In the genomic region with DNA sequence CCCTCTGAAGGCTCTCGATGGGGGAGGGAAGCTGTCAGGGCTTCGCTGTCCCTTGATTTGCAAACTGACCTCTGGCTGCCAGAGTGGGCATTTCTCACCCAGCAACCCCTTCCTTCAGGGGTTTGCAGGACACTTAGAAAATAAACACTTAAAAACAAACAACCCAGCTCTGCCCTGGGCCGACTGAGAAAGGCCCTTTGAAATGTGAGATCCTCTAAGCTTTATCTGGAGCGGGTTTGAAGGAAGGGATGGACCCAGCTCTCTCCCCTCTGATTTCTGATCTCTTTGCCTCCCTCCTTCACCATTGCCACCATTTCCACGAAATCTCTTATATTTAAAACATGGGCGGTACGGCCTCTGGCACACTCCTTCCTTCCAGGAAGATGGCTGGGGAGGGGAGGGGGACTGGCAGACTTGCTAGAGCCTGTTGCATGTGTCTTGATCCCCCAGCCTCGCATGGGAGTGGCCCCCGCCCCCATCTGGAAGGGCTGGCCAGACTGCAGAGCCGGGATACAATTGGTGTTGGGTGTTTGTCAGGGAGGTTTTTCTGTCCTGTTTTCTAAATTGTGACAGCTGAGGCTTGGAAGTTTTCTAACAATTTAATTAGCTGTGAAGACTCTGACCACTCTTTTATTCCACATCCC, we compare ENCODE assay signal across 16 cellular contexts. TPM values are rescaled to one million over a fixed set of nuclear protein-coding genes. Genes with fewer than 3 reads are reported as not detected.
DNase-seq lines count a peak whose midpoint lies in the region; ATAC-seq and TF ChIP-seq lines count a peak whose summit lies in the region.
"Had no signal": no experiment of that assay in that cellular context is flagged by ENCODE, and none has a peak within 500 bp of the region (broad histone marks: within the 10 kb centered on the region; RNA-seq: fewer than 3 reads in every experiment).

No MANE protein-coding gene starts in this region.

- H3K4me1 ChIP-seq in heart right ventricle: peaks cover 0 to 23% (median 11%) of the 10 kb centered on the region in 9 donors
- no peaks in the 10 kb centered on the region for H3K4me1 ChIP-seq in endodermal cell (ENCODE audit: control insufficient read depth, insufficient read depth, low read length)
- H3K4me1 ChIP-seq: HAP-1 had no signal

- ATAC-seq in Right ventricle myocardium inferior: no peak
- no peak for ATAC-seq in heart right ventricle
- ATAC-seq: GM12878 had no signal

- H3K27me3 ChIP-seq in heart right ventricle: peaks cover 0 to 38% (median 28%) of the 10 kb centered on the region in 7 donors
- H3K27me3 ChIP-seq in endodermal cell (ENCODE audit: control insufficient read depth, insufficient read depth, low read length, poor library complexity, severe bottlenecking): no peaks in the 10 kb centered on the region

- no peaks in the 10 kb centered on the region for H3K9me3 Mint-ChIP-seq in endodermal cell
- H3K9me3 Mint-ChIP-seq in nephron progenitor cell: no peaks in the 10 kb centered on the region
- no peaks in the 10 kb centered on the region for H3K9me3 Mint-ChIP-seq in mesothelial cell of epicardium
- H3K9me3 Mint-ChIP-seq in activated T-cell treated with anti-CD3 and anti-CD28 coated beads, Interleukin-2, amount 50 U/mL, for 24 hours: no peaks in the 10 kb centered on the region
- H3K9me3 Mint-ChIP-seq: IgD-negative memory B cell had no signal

- no peaks in the 10 kb centered on the region for H3K36me3 ChIP-seq in heart right ventricle
- no peaks in the 10 kb centered on the region for H3K36me3 ChIP-seq in endodermal cell (ENCODE audit: control insufficient read depth, insufficient read depth, low read length)
- H3K36me3 ChIP-seq: BLaER1, HAP-1 had no signal

- 37 to 49% methylated on average over 10 of the region's 10 CpGs for WGBS in heart right ventricle, 2 donors
- WGBS in endodermal cell (ENCODE audit: insufficient coverage in 1 of 2, insufficient read length in 1 of 2), 2 experiments: 27 to 45% methylated on average over 3 to 10 of the region's 10 CpGs

- peak; percentile 64 for DNase-seq in Right ventricle myocardium inferior (ENCODE audit: missing footprints)
- no peak for DNase-seq in heart right ventricle
- DNase-seq in endodermal cell: no peak
- DNase-seq in nephron progenitor cell: no peak
- no peak for DNase-seq in NCI-H187 (lab: John Stamatoyannopoulos, UW)
- no peak for DNase-seq in mesothelial cell of epicardium (ENCODE audit: low spot score in 2 of 2, unreplicated experiment in 2 of 2)
- no peak for DNase-seq in germinal center (ENCODE audit: low spot score)
- DNase-seq in activated T-cell treated with anti-CD3 and anti-CD28 coated beads, Interleukin-2, amount 50 U/mL, for 24 hours: no peak
- DNase-seq: AML-193, DMS 273 treated with DMSO at 0.1 percent for 48 hours, GM23248 had no signal

- H3K27me3 Mint-ChIP-seq in endodermal cell (ENCODE audit: insufficient read depth): no peaks in the 10 kb centered on the region
- H3K27me3 Mint-ChIP-seq in nephron progenitor cell (ENCODE audit: low read depth, poor library complexity): peaks cover 3% of the 10 kb centered on the region
- H3K27me3 Mint-ChIP-seq in mesothelial cell of epicardium (ENCODE audit: low read depth): peaks cover 36% of the 10 kb centered on the region
- H3K27me3 Mint-ChIP-seq in activated T-cell treated with anti-CD3 and anti-CD28 coated beads, Interleukin-2, amount 50 U/mL, for 24 hours: peaks cover 67% of the 10 kb centered on the region

- H3K27ac ChIP-seq in heart right ventricle (no peak overlapping the region), endodermal cell (ENCODE audit: low read depth, low read length) (no peak overlapping the region)
- H3K27ac ChIP-seq: 22Rv1, BLaER1, GM23248 had no signal

- H3K9me3 ChIP-seq in heart right ventricle: no peaks in the 10 kb centered on the region
- H3K9me3 ChIP-seq in endodermal cell (ENCODE audit: control insufficient read depth, low read length): no peaks in the 10 kb centered on the region
- H3K9me3 ChIP-seq: BLaER1, HAP-1 had no signal

- intact Hi-C loops in Right ventricle myocardium inferior (cut with DNase I) (no loop called here), heart right ventricle (cut with DNase I) (no loop called here)

- no peak for TF ChIP-seq CTCF in heart right ventricle (IDR thresholded peaks at IDR 0.05)
- TF ChIP-seq CTCF in endodermal cell (conservative IDR thresholded peaks at IDR 0.05): no peak
- TF ChIP-seq CTCF in nephron progenitor cell (IDR thresholded peaks at IDR 0.05): no peak
- no peak for TF ChIP-seq CTCF in mesothelial cell of epicardium (IDR thresholded peaks at IDR 0.05; ENCODE audit: unreplicated experiment)

- no peak overlapping the region for H3K9ac ChIP-seq in endodermal cell (ENCODE audit: extremely low read depth, low read length, poor library complexity, severe bottlenecking)
- H3K9ac ChIP-seq: BLaER1, GM23248 had no signal

- H3K27ac Mint-ChIP-seq in endodermal cell (peak overlapping the region; percentile 20), nephron progenitor cell (peak overlapping the region; percentile 93), mesothelial cell of epicardium (no peak overlapping the region)
- no peak overlapping the region for H3K27ac Mint-ChIP-seq in activated T-cell treated with anti-CD3 and anti-CD28 coated beads, Interleukin-2, amount 50 U/mL, for 24 hours
- H3K27ac Mint-ChIP-seq: IgD-negative memory B cell had no signal

- H3K4me3 Mint-ChIP-seq in endodermal cell (peak overlapping the region; percentile 16), nephron progenitor cell (peak overlapping the region; percentile 51), mesothelial cell of epicardium (no peak overlapping the region)
- no peak overlapping the region for H3K4me3 Mint-ChIP-seq in activated T-cell treated with anti-CD3 and anti-CD28 coated beads, Interleukin-2, amount 50 U/mL, for 24 hours
- H3K4me3 Mint-ChIP-seq: IgD-negative memory B cell had no signal

- no peaks in the 10 kb centered on the region for H3K36me3 Mint-ChIP-seq in endodermal cell (ENCODE audit: low read depth)
- no peaks in the 10 kb centered on the region for H3K36me3 Mint-ChIP-seq in nephron progenitor cell (ENCODE audit: low read depth)
- no peaks in the 10 kb centered on the region for H3K36me3 Mint-ChIP-seq in mesothelial cell of epicardium
- no peaks in the 10 kb centered on the region for H3K36me3 Mint-ChIP-seq in activated T-cell treated with anti-CD3 and anti-CD28 coated beads, Interleukin-2, amount 50 U/mL, for 24 hours (ENCODE audit: low read depth)
- H3K36me3 Mint-ChIP-seq: IgD-negative memory B cell had no signal

- no peak overlapping the region for H3K4me3 ChIP-seq in heart right ventricle
- no peak overlapping the region for H3K4me3 ChIP-seq in endodermal cell (ENCODE audit: low read length)
- H3K4me3 ChIP-seq: BLaER1, GM12878, GM23248, HAP-1 had no signal

- H3K4me1 Mint-ChIP-seq in endodermal cell (peaks cover 18% of the 10 kb centered on the region), nephron progenitor cell (peaks cover 82% of the 10 kb centered on the region), mesothelial cell of epicardium (no peaks in the 10 kb centered on the region)
- H3K4me1 Mint-ChIP-seq in activated T-cell treated with anti-CD3 and anti-CD28 coated beads, Interleukin-2, amount 50 U/mL, for 24 hours (ENCODE audit: low read depth): peaks cover 5% of the 10 kb centered on the region

RNA-seq across cellular contexts. Expression of gene OLFM1, which starts 20.2 kb away (rescaled TPM):
- total RNA-seq in Right ventricle myocardium inferior: 17.9 TPM
- total RNA-seq in heart right ventricle: 10 to 100 TPM in 2 of 10 donors, 1 to 10 TPM in 8; 3.3 to 13.3 (median 5.9) TPM
- polyA plus RNA-seq in heart right ventricle: 10 to 100 TPM; 11.3 to 14.9 TPM
- total RNA-seq in endodermal cell: 10 to 100 TPM; 11.0 to 23.2 TPM
- polyA plus RNA-seq in endodermal cell (2013, experiment 1 of 2): 55.6 TPM
- polyA plus RNA-seq in endodermal cell (2013, experiment 2 of 2): 51.7 TPM
- 0.86 to 2.0 TPM (median 1.4 TPM) in 3 replicates for total RNA-seq in mesothelial cell of epicardium
- total RNA-seq: GM12878 had no signal
- polyA plus RNA-seq: GM12878 had no signal

Comparison
In these comparisons a context has a peak if more than half of its experiments do, and no peak if none do; other contexts are left out.
1. H3K27ac Mint-ChIP-seq: peak in endodermal cell (single experiment) and nephron progenitor cell (single experiment); none in mesothelial cell of epicardium (single experiment) and activated T-cell treated with anti-CD3 and anti-CD28 coated beads, Interleukin-2, amount 50 U/mL, for 24 hours (single experiment).
2. H3K4me3 Mint-ChIP-seq: peak in endodermal cell (single experiment) and nephron progenitor cell (single experiment); none in mesothelial cell of epicardium (single experiment) and activated T-cell treated with anti-CD3 and anti-CD28 coated beads, Interleukin-2, amount 50 U/mL, for 24 hours (single experiment).